8 cellular contexts compared by ENCODE assay signal in genomic region chr2:46967990-46968647, GRCh38. TPM values are rescaled to one million over a fixed set of nuclear protein-coding genes. Genes with fewer than 3 reads are reported as not detected.
DNase-seq lines count a peak whose midpoint lies in the region; ATAC-seq and TF ChIP-seq lines count a peak whose summit lies in the region.

No MANE protein-coding gene starts in this region.

- peak overlapping the region; percentile 77 for H3K27ac ChIP-seq in hepatocyte

- peaks cover 44% of the 10 kb centered on the region for H3K36me3 Mint-ChIP-seq in stimulated activated effector memory CD8-positive, alpha-beta T cell treated with anti-CD3 and anti-CD28 coated beads, Interleukin-12 subunit alpha, Interleukin-12 subunit beta, amount 100 ng/mL, for 72 hours

- H3K4me3 Mint-ChIP-seq in stimulated activated effector memory CD8-positive, alpha-beta T cell treated with anti-CD3 and anti-CD28 coated beads, Interleukin-12 subunit alpha, Interleukin-12 subunit beta, amount 100 ng/mL, for 72 hours = no peak overlapping the region

- no peaks in the 10 kb centered on the region for H3K27me3 ChIP-seq in hepatocyte

- H3K4me3 ChIP-seq in hepatocyte = no peak overlapping the region

- WGBS in hepatocyte (ENCODE audit: low lambda C conversion rate, missing lambda C conversion rate) = 74% methylated on average over 9 of the region's 9 CpGs

- no peaks in the 10 kb centered on the region for H3K9me2 ChIP-seq in hepatocyte (replicated peaks; ENCODE audit: insufficient read depth)

- H3K36me3 ChIP-seq in hepatocyte (replicated peaks; ENCODE audit: insufficient read depth, low read depth) = no peaks in the 10 kb centered on the region

- DNase-seq in GOT3 (lab: John Stamatoyannopoulos, UW) (peak; percentile 31), amniotic stem cell (lab: John Stamatoyannopoulos, UW) (peak; percentile 73), hepatocyte (ENCODE audit: low spot score) (peak; percentile 68), GM19240 (ENCODE audit: insufficient read length, low spot score) (no peak), GDM1 (lab: John Stamatoyannopoulos, UW) (no peak), NCI-H2081 treated with DMSO at 0.1 percent for 48 hours (lab: John Stamatoyannopoulos, UW) (no peak)
- no peak for DNase-seq in stimulated activated effector memory CD8-positive, alpha-beta T cell treated with anti-CD3 and anti-CD28 coated beads, Interleukin-12 subunit alpha, Interleukin-12 subunit beta, amount 100 ng/mL, for 72 hours (ENCODE audit: low spot score in 2 of 2)

- no peaks in the 10 kb centered on the region for H4K20me1 ChIP-seq in hepatocyte (ENCODE audit: insufficient read depth, poor library complexity, severe bottlenecking)

- H3K4me1 Mint-ChIP-seq in stimulated activated effector memory CD8-positive, alpha-beta T cell treated with anti-CD3 and anti-CD28 coated beads, Interleukin-12 subunit alpha, Interleukin-12 subunit beta, amount 100 ng/mL, for 72 hours = peaks cover 41% of the 10 kb centered on the region

- no peaks in the 10 kb centered on the region for H3K9me3 Mint-ChIP-seq in stimulated activated effector memory CD8-positive, alpha-beta T cell treated with anti-CD3 and anti-CD28 coated beads, Interleukin-12 subunit alpha, Interleukin-12 subunit beta, amount 100 ng/mL, for 72 hours

- no peaks in the 10 kb centered on the region for H3K9me3 ChIP-seq in hepatocyte (ENCODE audit: low read depth)

- ATAC-seq in stimulated activated effector memory CD8-positive, alpha-beta T cell treated with anti-CD3 and anti-CD28 coated beads, Interleukin-12 subunit alpha, Interleukin-12 subunit beta, amount 100 ng/mL, for 72 hours = no peak
- no peak for ATAC-seq in GM21367 (IDR thresholded peaks at IDR 0.05; ENCODE audit: unreplicated experiment)

- H2AFZ ChIP-seq in hepatocyte = no peak overlapping the region

- H3K4me1 ChIP-seq in hepatocyte (ENCODE audit: insufficient read depth) = peaks cover 11% of the 10 kb centered on the region

- TF ChIP-seq CTCF in hepatocyte (IDR thresholded peaks at IDR 0.05; ENCODE audit: poor library complexity) = no peak

- peak overlapping the region; percentile 33 for H3K4me2 ChIP-seq in hepatocyte

- peaks cover 6% of the 10 kb centered on the region for H3K79me2 ChIP-seq in hepatocyte

- H3K27ac Mint-ChIP-seq in stimulated activated effector memory CD8-positive, alpha-beta T cell treated with anti-CD3 and anti-CD28 coated beads, Interleukin-12 subunit alpha, Interleukin-12 subunit beta, amount 100 ng/mL, for 72 hours = peak overlapping the region; percentile 26

RNA-seq across cellular contexts. Expression of gene TTC7A, which starts 27.1 kb away (rescaled TPM):
- 13.7 and 14.7 TPM in 2 replicates for total RNA-seq in hepatocyte
- 20.4 and 24.2 TPM in 2 replicates for polyA plus RNA-seq in hepatocyte

RNA-seq across cellular contexts. Expression of gene MCFD2, which starts 52.5 kb away (rescaled TPM):
- total RNA-seq in hepatocyte = 196 and 203 TPM in 2 replicates
- polyA plus RNA-seq in hepatocyte = 144 and 161 TPM in 2 replicates

Comparison
In these comparisons a context has a peak if more than half of its experiments do, and no peak if none do; other contexts are left out.
1. DNase-seq: peak in GOT3 (single experiment), amniotic stem cell (single experiment) and hepatocyte (single experiment); none in stimulated activated effector memory CD8-positive, alpha-beta T cell treated with anti-CD3 and anti-CD28 coated beads, Interleukin-12 subunit alpha, Interleukin-12 subunit beta, amount 100 ng/mL, for 72 hours (0 of 2), GM19240 (single experiment), GDM1 (single experiment) and NCI-H2081 treated with DMSO at 0.1 percent for 48 hours (single experiment).